Comparison of ENCODE assay signal across 8 cellular contexts in the genomic region with DNA sequence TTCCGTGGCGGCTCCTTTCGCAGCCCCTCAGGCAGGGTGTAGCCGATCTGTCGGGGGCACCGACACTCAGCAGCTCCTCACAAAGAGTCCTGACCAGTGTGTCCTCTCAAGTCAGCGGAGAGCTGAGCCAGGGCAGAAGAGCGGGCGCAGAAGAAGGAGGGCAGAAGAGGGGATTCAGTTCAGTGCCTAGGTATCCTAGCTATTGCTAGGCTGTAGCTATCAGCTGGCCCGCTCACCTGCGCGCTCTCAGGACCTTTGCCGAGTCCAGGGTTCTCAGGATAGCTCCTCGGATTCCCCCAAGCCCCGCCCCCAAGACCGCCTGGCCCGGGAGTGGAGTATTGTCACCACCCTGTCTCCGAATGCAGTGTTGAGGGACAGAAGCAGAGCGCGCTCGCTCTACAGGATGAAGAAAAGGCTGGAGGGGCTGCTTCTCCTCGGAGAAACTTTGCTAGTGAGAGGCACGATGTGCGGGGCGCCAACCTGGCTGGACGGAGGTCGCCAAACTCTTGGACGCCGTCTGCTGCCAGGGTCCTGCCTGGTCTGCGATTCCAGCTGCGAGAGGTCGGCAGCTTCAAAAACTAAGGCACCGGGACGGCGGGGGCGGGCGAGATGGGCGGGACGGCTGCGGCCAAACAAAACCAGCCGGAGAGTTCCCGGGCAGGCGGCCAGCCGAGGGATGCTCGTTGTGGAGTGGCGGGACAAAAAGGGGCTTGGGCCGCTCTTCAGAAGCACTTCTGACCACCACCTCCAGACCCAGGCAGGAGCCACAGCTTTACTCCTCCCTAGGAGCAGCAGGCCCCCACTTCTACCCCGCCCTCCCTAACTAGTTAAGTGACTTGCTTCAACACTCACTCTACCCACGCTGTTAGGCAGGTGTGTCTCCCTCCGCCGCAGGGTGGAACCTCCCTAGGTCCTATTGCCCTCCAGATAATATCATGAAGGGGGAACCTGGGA. TPM values are rescaled to one million over a fixed set of nuclear protein-coding genes. Genes with fewer than 3 reads are reported as not detected.
A peak's percentile ranks its signal among the peaks of the same experiment; 100 is the strongest.
DNase-seq lines count a peak whose midpoint lies in the region; ATAC-seq and TF ChIP-seq lines count a peak whose summit lies in the region.

A gene (minus strand): TSS at position 258 of the 954 bp plus-strand sequence. CDS start 613 bp downstream, outside the sequence.

- H3K9me3 ChIP-seq in SU-DHL-6 (ENCODE audit: insufficient read depth, low read length) = no peaks in the 10 kb centered on the region

- no peak within 1 kb of the TSS for H3K27ac ChIP-seq in SU-DHL-6 (ENCODE audit: low read depth, low read length)
- H3K27ac ChIP-seq in brain microvascular endothelial cell = no peak within 1 kb of the TSS

- in situ Hi-C loops in brain microvascular endothelial cell (cut with HindIII; ENCODE audit: low pct_ligation_motif_present, low sequenced_read_pairs) = no loop called here

- ATAC-seq in GM18868 (IDR thresholded peaks at IDR 0.05; ENCODE audit: unreplicated experiment) (peak; percentile 59), HG03442 (IDR thresholded peaks at IDR 0.05; ENCODE audit: unreplicated experiment) (peak; percentile 52), left lobe of liver (peak; percentile 64), HG02970 (IDR thresholded peaks at IDR 0.05; ENCODE audit: low FRiP score, unreplicated experiment) (no peak)

- peak within 1 kb of the TSS; percentile 77 for H3K4me2 ChIP-seq in SU-DHL-6 (ENCODE audit: low read depth, low read length, poor library complexity, severe bottlenecking)

- H3K4me3 ChIP-seq in SU-DHL-6 (ENCODE audit: insufficient read depth, low read length, poor library complexity, severe bottlenecking) = peak within 1 kb of the TSS; percentile 43
- H3K4me3 ChIP-seq in brain microvascular endothelial cell (ENCODE audit: low read depth, low read length) = peak within 1 kb of the TSS; percentile 51

- no peaks in the 10 kb centered on the region for H4K20me1 ChIP-seq in SU-DHL-6 (ENCODE audit: low read depth, low read length)

- H3K36me3 ChIP-seq in SU-DHL-6 (ENCODE audit: low read length) (no peaks in the 10 kb centered on the region), brain microvascular endothelial cell (replicated peaks) (no peaks in the 10 kb centered on the region)

- no peaks in the 10 kb centered on the region for H3F3A ChIP-seq in SU-DHL-6 (ENCODE audit: insufficient read depth)

- TF ChIP-seq CTCF in SU-DHL-6 (IDR thresholded peaks at IDR 0.05; ENCODE audit: insufficient read depth, low read length, poor library complexity, severe bottlenecking) = no peak
- no peak for TF ChIP-seq CTCF in brain microvascular endothelial cell (IDR thresholded peaks at IDR 0.05; ENCODE audit: low read depth, low read length, missing control alignments)

- DNase-seq in 8988T (peak; percentile 18), brain microvascular endothelial cell (no peak), left lobe of liver (ENCODE audit: low spot score) (peak; percentile 45)
- peak in 2 of 3 experiments; percentile 9 to 16 for DNase-seq in stimulated activated CD4-positive, alpha-beta T cell treated with anti-CD3 and anti-CD28 coated beads, TNF-alpha, amount 100 ng/mL, for 4 hours (ENCODE audit: low read depth in 3 of 3)

- H3K9me2 ChIP-seq in SU-DHL-6 (replicated peaks; ENCODE audit: insufficient read depth, low read length) = no peaks in the 10 kb centered on the region

- H3K79me2 ChIP-seq in SU-DHL-6 (ENCODE audit: insufficient read depth, low read length) = no peaks in the 10 kb centered on the region

- peak within 1 kb of the TSS; percentile 74 for H2AFZ ChIP-seq in SU-DHL-6 (ENCODE audit: low read depth, low read length, severe bottlenecking)

- no peaks in the 10 kb centered on the region for H3K27me3 ChIP-seq in SU-DHL-6 (ENCODE audit: low read length)
- no peaks in the 10 kb centered on the region for H3K27me3 ChIP-seq in brain microvascular endothelial cell (replicated peaks)

- H3K9ac ChIP-seq in SU-DHL-6 (ENCODE audit: low read length) = peak within 1 kb of the TSS; percentile 29; the same call in 1 of the 2 replicates

RNA-seq across cellular contexts. Expression of the gene that starts here (rescaled TPM):
- total RNA-seq in left lobe of liver = 0.05 TPM

Comparison
In these comparisons a context has a peak if more than half of its experiments do, and no peak if none do; other contexts are left out.
1. Peak in DNase-seq and ATAC-seq in left lobe of liver; RNA of the gene not detected or under 1 TPM.